ENCODE assay signal across 1 cellular context in the genomic region with DNA sequence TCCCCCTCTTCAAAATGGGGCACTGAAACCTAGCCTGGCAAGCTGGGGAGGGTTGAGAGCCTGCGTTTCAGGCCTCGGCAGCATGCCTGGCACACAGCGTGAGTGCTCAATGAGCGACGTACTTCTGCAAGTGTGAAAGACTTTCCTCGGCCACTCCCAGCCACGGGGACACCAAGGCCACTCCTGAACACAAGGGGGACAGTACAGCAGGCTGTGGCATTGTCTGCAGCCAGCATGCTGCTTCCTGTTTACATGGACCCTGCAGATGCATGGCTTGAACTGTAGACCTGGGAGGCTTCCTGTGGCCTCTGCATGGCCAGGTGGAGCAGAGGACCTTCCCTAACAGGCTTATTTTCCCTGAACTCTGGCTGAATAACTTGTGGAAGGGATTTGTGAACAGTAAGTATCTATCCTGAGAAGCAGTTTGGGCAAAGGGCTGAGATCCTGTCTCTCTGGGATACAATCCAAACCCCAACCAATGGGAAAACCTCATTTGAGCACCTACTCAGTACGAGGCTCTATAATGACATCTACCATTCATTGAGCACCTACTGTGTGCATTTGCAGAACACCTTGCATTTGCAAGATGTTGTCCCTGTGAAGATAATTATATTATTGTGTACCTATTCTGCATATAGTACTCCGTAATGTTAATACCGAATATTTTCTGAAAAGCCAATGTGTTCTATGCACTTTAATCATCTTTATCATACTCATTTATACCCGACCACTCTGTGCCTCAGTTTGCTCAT.
TF ChIP-seq lines count a peak whose summit lies in the region.

No MANE protein-coding gene starts in this region.

TF ChIP-seq in HEK293, 187 proteins besides CTCF, POLR2A, EP300 and RAD21 (continued from another document):
- TF ChIP-seq, protein P1, sequence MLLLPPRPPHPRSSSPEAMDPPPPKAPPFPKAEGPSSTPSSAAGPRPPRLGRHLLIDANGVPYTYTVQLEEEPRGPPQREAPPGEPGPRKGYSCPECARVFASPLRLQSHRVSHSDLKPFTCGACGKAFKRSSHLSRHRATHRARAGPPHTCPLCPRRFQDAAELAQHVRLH (tag by site-specific recombination; IDR thresholded peaks at IDR 0.05) = no peak
TF ChIP-seq in HEK293: peak in this region for 0.
